In genomic region chr3:25781758-25782594, GRCh38 we compare ENCODE assay signal across 8 cellular contexts. TPM values are rescaled to one million over a fixed set of nuclear protein-coding genes. Genes with fewer than 3 reads are reported as not detected.
DNase-seq lines count a peak whose midpoint lies in the region; ATAC-seq and TF ChIP-seq lines count a peak whose summit lies in the region.

No MANE protein-coding gene starts in this region.

- H3K27ac ChIP-seq in breast epithelium = no peak overlapping the region

- H3K27ac Mint-ChIP-seq in neural crest cell (ENCODE audit: unreplicated experiment) = no peak overlapping the region

- peak; percentile 56 for ATAC-seq in GM21360 (IDR thresholded peaks at IDR 0.05; ENCODE audit: unreplicated experiment)
- peak; percentile 55 for ATAC-seq in HG03521 (IDR thresholded peaks at IDR 0.05; ENCODE audit: unreplicated experiment)

- peaks cover 9% of the 10 kb centered on the region for H3K36me3 Mint-ChIP-seq in neural crest cell (ENCODE audit: low read depth)

- intact Hi-C loops in breast epithelium (cut with DNase I; ENCODE audit: low total_unique reads) = no loop called here

- no peak for TF ChIP-seq POLR2A in breast epithelium (IDR thresholded peaks at IDR 0.05)

- H3K4me3 Mint-ChIP-seq in neural crest cell = peak overlapping the region; percentile 94

- no peaks in the 10 kb centered on the region for H3K9me3 Mint-ChIP-seq in neural crest cell

- peaks cover 18% of the 10 kb centered on the region for H3K4me1 Mint-ChIP-seq in neural crest cell

- peak overlapping the region; percentile 73 to 93 (median 80) for H3K4me3 ChIP-seq in breast epithelium

- H3K4me1 ChIP-seq in breast epithelium = peaks cover 0 to 4% of the 10 kb centered on the region in 2 donors

- no peaks in the 10 kb centered on the region for H3K9me3 ChIP-seq in breast epithelium

- H3K27me3 ChIP-seq in breast epithelium = no peaks in the 10 kb centered on the region

- DNase-seq in GM10248 (ENCODE audit: extremely low spot score) (peak; percentile 73), breast epithelium (ENCODE audit: low spot score in 2 of 2) (no peak), neural crest cell (ENCODE audit: low read depth, low spot score) (no peak), ureter (ENCODE audit: low spot score) (no peak), D341Med (ENCODE audit: low spot score) (no peak), NCI-H187 (lab: John Stamatoyannopoulos, UW) (no peak)

- no peaks in the 10 kb centered on the region for H3K36me3 ChIP-seq in breast epithelium

- TF ChIP-seq CTCF in GM10248 (IDR thresholded peaks at IDR 0.05; ENCODE audit: control extremely low read depth, extremely low read depth, low read depth, missing control alignments) = no peak
- no peak for TF ChIP-seq CTCF in breast epithelium (IDR thresholded peaks at IDR 0.05)
- TF ChIP-seq CTCF in neural crest cell (conservative IDR thresholded peaks at IDR 0.05) = no peak

- no peaks in the 10 kb centered on the region for H3K27me3 Mint-ChIP-seq in neural crest cell (ENCODE audit: low read depth)

- CTCF ChIA-PET in GM10248 (lab: Yijun Ruan, JAX) = interaction anchor here (0.8 kb wide), 1 partner anchor 17 kb away, joined by 3 read pairs; no protein-coding TSS in a partner anchor

- POLR2A ChIA-PET in GM10248 (lab: Yijun Ruan, JAX) = interaction anchor here (0.9 to 1.0 kb wide), 2 partner anchors 73 to 116 kb away, joined by 3 read pairs; no protein-coding TSS in a partner anchor

RNA-seq across cellular contexts. Expression of gene NGLY1, which starts 1.3 kb away (rescaled TPM):
- 10 to 100 TPM; 29.8 to 53.3 (median 41.0) TPM for total RNA-seq in breast epithelium
- 29.9 and 32.2 TPM in 2 replicates for total RNA-seq in neural crest cell
- total RNA-seq in ureter = 54.3 TPM

RNA-seq across cellular contexts. Expression of gene OXSM, which starts 7.9 kb away (rescaled TPM):
- 1 to 10 TPM; 7.5 to 9.1 (median 8.5) TPM for total RNA-seq in breast epithelium
- total RNA-seq in neural crest cell = 8.7 and 12.5 TPM in 2 replicates
- 10.3 TPM for total RNA-seq in ureter
